In genomic region chr7:31058122-31058521, GRCh38 we compare ENCODE assay signal across 1 cellular context.
TF ChIP-seq lines count a peak whose summit lies in the region.

No MANE protein-coding gene starts in this region.

TF ChIP-seq in WTC11, 78 proteins besides CTCF, POLR2A, EP300 and RAD21 (continued from another document):
- TF ChIP-seq PREB (CRISPR knock-in tag; IDR thresholded peaks at IDR 0.05; ENCODE audit: borderline replicate concordance) (no peak), MYBL2 (CRISPR knock-in tag; IDR thresholded peaks at IDR 0.05) (no peak), FOXP1 (CRISPR knock-in tag; IDR thresholded peaks at IDR 0.05; ENCODE audit: borderline replicate concordance) (no peak), HMGA2 (CRISPR knock-in tag; IDR thresholded peaks at IDR 0.05) (no peak), E2F5 (CRISPR knock-in tag; IDR thresholded peaks at IDR 0.05) (no peak), E2F4 (CRISPR knock-in tag; IDR thresholded peaks at IDR 0.05; ENCODE audit: borderline replicate concordance, low read depth) (no peak), TP53 (CRISPR knock-in tag; IDR thresholded peaks at IDR 0.05) (no peak), NFATC4 (CRISPR knock-in tag; IDR thresholded peaks at IDR 0.05) (no peak), IRF2 (CRISPR knock-in tag; IDR thresholded peaks at IDR 0.05; ENCODE audit: borderline replicate concordance, low read depth) (no peak), TEAD1 (CRISPR knock-in tag; IDR thresholded peaks at IDR 0.05) (no peak)
- TF ChIP-seq, protein P1, sequence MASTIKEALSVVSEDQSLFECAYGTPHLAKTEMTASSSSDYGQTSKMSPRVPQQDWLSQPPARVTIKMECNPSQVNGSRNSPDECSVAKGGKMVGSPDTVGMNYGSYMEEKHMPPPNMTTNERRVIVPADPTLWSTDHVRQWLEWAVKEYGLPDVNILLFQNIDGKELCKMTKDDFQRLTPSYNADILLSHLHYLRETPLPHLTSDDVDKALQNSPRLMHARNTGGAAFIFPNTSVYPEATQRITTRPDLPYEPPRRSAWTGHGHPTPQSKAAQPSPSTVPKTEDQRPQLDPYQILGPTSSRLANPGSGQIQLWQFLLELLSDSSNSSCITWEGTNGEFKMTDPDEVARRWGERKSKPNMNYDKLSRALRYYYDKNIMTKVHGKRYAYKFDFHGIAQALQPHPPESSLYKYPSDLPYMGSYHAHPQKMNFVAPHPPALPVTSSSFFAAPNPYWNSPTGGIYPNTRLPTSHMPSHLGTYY (CRISPR knock-in tag; IDR thresholded peaks at IDR 0.05) = no peak
- TF ChIP-seq, protein P2, sequence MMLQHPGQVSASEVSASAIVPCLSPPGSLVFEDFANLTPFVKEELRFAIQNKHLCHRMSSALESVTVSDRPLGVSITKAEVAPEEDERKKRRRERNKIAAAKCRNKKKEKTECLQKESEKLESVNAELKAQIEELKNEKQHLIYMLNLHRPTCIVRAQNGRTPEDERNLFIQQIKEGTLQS (CRISPR knock-in tag; conservative IDR thresholded peaks at IDR 0.05) = no peak
